ENCODE assay signal across 1 cellular context in genomic region chr14:68977741-68978549, GRCh38.
TF ChIP-seq lines count a peak whose summit lies in the region.

No MANE protein-coding gene starts in this region.

TF ChIP-seq in HepG2, 621 proteins besides CTCF, POLR2A, EP300 and RAD21 (continued from another document and continues in another):
- peak; percentile 74; the same call in 1 of the 2 replicates for TF ChIP-seq SNAPC4 (CRISPR knock-in tag; IDR thresholded peaks at IDR 0.05)
- no peak for TF ChIP-seq HOXA7 (CRISPR knock-in tag; IDR thresholded peaks at IDR 0.05)
- TF ChIP-seq ZNF558 (CRISPR knock-in tag; IDR thresholded peaks at IDR 0.05; ENCODE audit: borderline replicate concordance): no peak; the same call in 1 of the 2 replicates
- no peak for TF ChIP-seq NR1H2 (CRISPR knock-in tag; IDR thresholded peaks at IDR 0.05; ENCODE audit: borderline replicate concordance, low read depth)
- TF ChIP-seq RBM39 (IDR thresholded peaks at IDR 0.05; ENCODE audit: low read depth, low read length, poor library complexity, severe bottlenecking): peak; percentile 67
- no peak for TF ChIP-seq NFATC3 (CRISPR knock-in tag; IDR thresholded peaks at IDR 0.05)
- no peak for TF ChIP-seq AKNA (CRISPR knock-in tag; IDR thresholded peaks at IDR 0.05; ENCODE audit: borderline replicate concordance)
- no peak; the same call in 1 of the 2 replicates for TF ChIP-seq ZNF225 (CRISPR knock-in tag; IDR thresholded peaks at IDR 0.05)
- TF ChIP-seq DMAP1 (CRISPR knock-in tag; IDR thresholded peaks at IDR 0.05): 0 out of 2 replicates have a peak, but pooled peaks have one; percentile 50
- TF ChIP-seq MAFG (CRISPR knock-in tag; IDR thresholded peaks at IDR 0.05): no peak
- no peak; the same call in 1 of the 2 replicates for TF ChIP-seq ARHGAP35 (CRISPR knock-in tag; IDR thresholded peaks at IDR 0.05; ENCODE audit: borderline replicate concordance)
- TF ChIP-seq REST (IDR thresholded peaks at IDR 0.05; ENCODE audit: borderline replicate concordance in 1 of 2, low read depth in 1 of 2, low read length in 2 of 2): no peak
- no peak for TF ChIP-seq GTF2F1 (IDR thresholded peaks at IDR 0.05; ENCODE audit: low read length)
- no peak for TF ChIP-seq ZNF646 (CRISPR knock-in tag; IDR thresholded peaks at IDR 0.05)
- TF ChIP-seq ZBTB39 (CRISPR knock-in tag; IDR thresholded peaks at IDR 0.05): no peak
- no peak for TF ChIP-seq ONECUT2 (CRISPR knock-in tag; IDR thresholded peaks at IDR 0.05)
- no peak for TF ChIP-seq SRSF4 (IDR thresholded peaks at IDR 0.05; ENCODE audit: low read depth, low read length, poor library complexity, severe bottlenecking)
- no peak for TF ChIP-seq SETDB1 (CRISPR knock-in tag; IDR thresholded peaks at IDR 0.05; ENCODE audit: borderline replicate concordance)
- TF ChIP-seq NR2F6 (IDR thresholded peaks at IDR 0.05): 0 out of 2 replicates have a peak, but pooled peaks have one; percentile 10
- TF ChIP-seq NR2F6 (CRISPR knock-in tag; IDR thresholded peaks at IDR 0.05): peak; percentile 62; the same call in 1 of the 2 replicates
- 0 out of 2 replicates have a peak, but pooled peaks have one; percentile 59 for TF ChIP-seq MTA3 (CRISPR knock-in tag; IDR thresholded peaks at IDR 0.05)
- no peak for TF ChIP-seq NCOR1 (IDR thresholded peaks at IDR 0.05; ENCODE audit: borderline replicate concordance, low read length)
- peak; percentile 26; the same call in 1 of the 2 replicates for TF ChIP-seq AKAP8 (CRISPR knock-in tag; IDR thresholded peaks at IDR 0.05)
- peak; percentile 29 for TF ChIP-seq DRAP1 (CRISPR knock-in tag; IDR thresholded peaks at IDR 0.05)
- no peak for TF ChIP-seq FOXK1 (CRISPR knock-in tag; IDR thresholded peaks at IDR 0.05; ENCODE audit: borderline replicate concordance, low read depth)
- TF ChIP-seq ZNF839 (CRISPR knock-in tag; IDR thresholded peaks at IDR 0.05; ENCODE audit: borderline replicate concordance): no peak
- no peak for TF ChIP-seq NFYC (CRISPR knock-in tag; IDR thresholded peaks at IDR 0.05)
- TF ChIP-seq KDM4B (CRISPR knock-in tag; IDR thresholded peaks at IDR 0.05): no peak
- no peak for TF ChIP-seq ELF1 (CRISPR knock-in tag; IDR thresholded peaks at IDR 0.05)
- no peak for TF ChIP-seq ZNF431 (CRISPR knock-in tag; IDR thresholded peaks at IDR 0.05; ENCODE audit: borderline replicate concordance, low read depth)
- TF ChIP-seq CENPX (CRISPR knock-in tag; IDR thresholded peaks at IDR 0.05): no peak
- peak; percentile 82 for TF ChIP-seq HIC2 (CRISPR knock-in tag; IDR thresholded peaks at IDR 0.05; ENCODE audit: low read depth)
